In genomic region chr22:25940479-25940878, GRCh38 we compare ENCODE assay signal across 17 cellular contexts.
"Had no signal": no experiment of that assay in that cellular context is flagged by ENCODE, and none has a peak within 500 bp of the region (broad histone marks: within the 10 kb centered on the region; RNA-seq: fewer than 3 reads in every experiment).

No MANE protein-coding gene starts in this region.

- ATAC-seq: foreskin keratinocyte; natural killer cell treated with Interleukin-12 subunit alpha and Interleukin-12 subunit beta and Interleukin-15 and Interleukin-18, amount 100 ng/mL, for 72 hours; stimulated activated memory B cell treated with anti-CD40 and anti-IgM and Interleukin-4, amounts not matched to agents 10 μg/mL and 1 μg/mL and 100 μg/mL, for 72 hours had no signal

- H3K4me3 ChIP-seq: sigmoid colon, smooth muscle cell, stomach, suprapubic skin, transverse colon had no signal

- H3K27me3 ChIP-seq: foreskin keratinocyte had no signal

- H3K4me1 ChIP-seq: foreskin keratinocyte, stomach, suprapubic skin, transverse colon had no signal

- H3K27ac ChIP-seq: foreskin keratinocyte, sigmoid colon, stomach, suprapubic skin, transverse colon had no signal

- DNase-seq: activated gamma-delta T cell treated with Interleukin-2 at 50 U/mL for 16 hours; activated T-cell treated with anti-CD3 and anti-CD28 coated beads, Interleukin-2, amount 50 U/mL, for 1 hour; aorta; central memory CD4-positive, alpha-beta T cell; dermis blood vessel endothelial cell; effector CD8-positive, alpha-beta T cell; foreskin keratinocyte; hippocampal formation; left cardiac atrium; sigmoid colon; stimulated activated CD4-positive, alpha-beta T cell treated with anti-CD3 and anti-CD28 coated beads, Interleukin-15, amount 100 ng/mL, for 24 hours; stomach; transverse colon had no signal

- H3K9me3 ChIP-seq: sigmoid colon, suprapubic skin, transverse colon had no signal

- H3K36me3 ChIP-seq: sigmoid colon, stomach, suprapubic skin, transverse colon had no signal
